22 cellular contexts compared by ENCODE assay signal in the genomic region with DNA sequence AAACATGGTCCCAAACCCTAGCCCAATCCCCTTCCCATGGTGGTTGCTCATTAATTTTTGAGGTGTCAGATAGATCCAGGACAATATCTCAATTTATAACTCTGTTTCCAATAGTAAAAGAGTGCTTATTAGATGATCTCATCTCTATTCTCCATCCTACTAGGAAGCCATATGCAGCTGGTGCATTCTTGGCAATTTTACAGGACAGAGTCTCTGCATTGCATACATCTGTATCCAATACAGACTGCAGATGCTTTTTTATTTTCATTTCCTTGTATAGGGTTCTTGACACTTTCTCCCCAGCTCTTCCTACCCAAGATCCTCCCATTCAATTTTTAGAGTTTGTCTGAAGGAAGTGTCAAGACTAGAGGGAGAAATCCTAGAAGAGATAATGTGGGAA.
DNase-seq lines count a peak whose midpoint lies in the region; ATAC-seq, FAIRE-seq and TF ChIP-seq lines count a peak whose summit lies in the region.
"Had no signal": no experiment of that assay in that cellular context is flagged by ENCODE, and none has a peak within 500 bp of the region (broad histone marks: within the 10 kb centered on the region; RNA-seq: fewer than 3 reads in every experiment).

No MANE protein-coding gene starts in this region.

- no peak for TF ChIP-seq POLR2A in endothelial cell of umbilical vein (IDR thresholded peaks at IDR 0.05; ENCODE audit: low read depth, low read length)

- dilution Hi-C loops in endothelial cell of umbilical vein (cut with MboI; ENCODE audit: extremely low pct_ligation_motif_present, low sequenced_read_pairs) = no loop called here

- H3K9ac ChIP-seq in endothelial cell of umbilical vein (replicated peaks; ENCODE audit: extremely low read depth, insufficient read depth, low read length) = no peak overlapping the region

- no peaks in the 10 kb centered on the region for H3K4me1 Mint-ChIP-seq in CD8-positive, alpha-beta memory T cell
- H3K4me1 Mint-ChIP-seq: CD14-positive monocyte; stimulated activated memory B cell treated with anti-CD40 and anti-IgM and Interleukin-4, amounts not matched to agents 10 μg/mL and 1 μg/mL and 100 μg/mL, for 72 hours had no signal

- CTCF ChIA-PET in endothelial cell of umbilical vein (lab: Charles Lee) = interaction anchor here (1.3 to 2.3 kb wide), 2 partner anchors 9 to 10 kb away, joined by 5 to 15 read pairs; no protein-coding TSS in a partner anchor
- CTCF ChIA-PET in CD8-positive, alpha-beta memory T cell (lab: Charles Lee) = interaction anchor here (1.4 kb wide), 1 partner anchor 11 kb away, joined by 3 read pairs; no protein-coding TSS in a partner anchor

- intact Hi-C loops in endothelial cell of umbilical vein (cut with micrococcal nuclease) = no loop called here

- H3K79me2 ChIP-seq in endothelial cell of umbilical vein (ENCODE audit: control insufficient read depth, insufficient read depth, low read length) = no peaks in the 10 kb centered on the region

- no peak for FAIRE-seq in endothelial cell of umbilical vein (lab: Jason Lieb, UNC)
- FAIRE-seq: endometrium, GM18507, HepG2 had no signal

- H3K4me2 ChIP-seq in endothelial cell of umbilical vein (ENCODE audit: insufficient read depth, low read length) = no peak overlapping the region

- H3K9me3 Mint-ChIP-seq in CD8-positive, alpha-beta memory T cell = peaks cover 0 to 7% (median 0%) of the 10 kb centered on the region in 5 donors

- BruUV-seq in endothelial cell of umbilical vein (replicated peaks; lab: Mats Ljungman, UMichigan) = no TSS peak

- H3K27ac Mint-ChIP-seq in CD8-positive, alpha-beta memory T cell = no peak overlapping the region
- H3K27ac Mint-ChIP-seq: CD14-positive monocyte; stimulated activated memory B cell treated with anti-CD40 and anti-IgM and Interleukin-4, amounts not matched to agents 10 μg/mL and 1 μg/mL and 100 μg/mL, for 72 hours had no signal

- no peak overlapping the region for H2AFZ ChIP-seq in endothelial cell of umbilical vein (ENCODE audit: low read depth, low read length)

- POLR2A ChIA-PET in endothelial cell of umbilical vein (lab: Charles Lee) = no interaction called here
- POLR2A ChIA-PET in CD8-positive, alpha-beta memory T cell (lab: Charles Lee) = no interaction called here

- ATAC-seq in HG03175 (IDR thresholded peaks at IDR 0.05; ENCODE audit: unreplicated experiment) (no peak), HG02759 (IDR thresholded peaks at IDR 0.05; ENCODE audit: unreplicated experiment) (no peak)
- ATAC-seq: HepG2; left cardiac atrium; PC-3; stimulated activated memory B cell treated with anti-CD40 and anti-IgM and Interleukin-4, amounts not matched to agents 10 μg/mL and 1 μg/mL and 100 μg/mL, for 72 hours had no signal

- peaks cover 31% of the 10 kb centered on the region for H3K4me1 ChIP-seq in endothelial cell of umbilical vein (ENCODE audit: control insufficient read depth, extremely low read depth, insufficient read depth, low read length)
- no peaks in the 10 kb centered on the region for H3K4me1 ChIP-seq in CD8-positive, alpha-beta memory T cell (ENCODE audit: insufficient read depth, low read length)

- H3K4me3 ChIP-seq in endothelial cell of umbilical vein (replicated peaks in 1 of 3; ENCODE audit: insufficient read depth in 1 of 3, low read depth in 1 of 3, low read length in 3 of 3) (no peak overlapping the region), skeletal muscle cell (ENCODE audit: low read depth, low read length) (no peak overlapping the region)
- no peak overlapping the region for H3K4me3 ChIP-seq in CD8-positive, alpha-beta memory T cell (ENCODE audit: low read length)

- no peak overlapping the region for H3K27ac ChIP-seq in endothelial cell of umbilical vein (ENCODE audit: insufficient read depth, low read depth, low read length)
- H3K27ac ChIP-seq in CD8-positive, alpha-beta memory T cell (ENCODE audit: low read depth, low read length) = no peak overlapping the region

- DNase-seq in DMS53 (lab: John Stamatoyannopoulos, UW) (peak; percentile 11), DMS53 treated with DMSO at 0.1 percent for 48 hours (lab: John Stamatoyannopoulos, UW; ENCODE audit: unreplicated experiment) (no peak), NCI-H69 (lab: John Stamatoyannopoulos, UW) (peak; percentile 91), endothelial cell of umbilical vein (ENCODE audit: low read depth, low spot score) (peak; percentile 36), skeletal muscle cell (ENCODE audit: low read depth) (peak; percentile 58)
- DNase-seq in CD8-positive, alpha-beta memory T cell = no peak
- DNase-seq: 8988T; activated CD4-positive, CD25-positive, alpha-beta regulatory T cell treated with anti-CD3 and anti-CD28 coated beads, Interleukin-2, amount 50 U/mL, for 72 hours; activated effector memory CD4-positive, alpha-beta T cell treated with Interleukin-2 at 50 U/mL for 16 hours; DMS153; left cardiac atrium; NCI-H146; NCI-H526; PC-3; T-helper 9 cell had no signal

- H3K27me3 Mint-ChIP-seq in CD8-positive, alpha-beta memory T cell = peaks cover 2 to 5% of the 10 kb centered on the region in 2 donors

- TF ChIP-seq CTCF in endothelial cell of umbilical vein (IDR thresholded peaks at IDR 0.05; ENCODE audit: extremely low read depth in 1 of 2, insufficient read depth in 1 of 2, low read depth in 1 of 2, low read length in 2 of 2) = no peak

- no peaks in the 10 kb centered on the region for H3K27me3 ChIP-seq in endothelial cell of umbilical vein (ENCODE audit: control insufficient read depth in 2 of 2, insufficient read depth in 2 of 2, low read length in 2 of 2)
- no peaks in the 10 kb centered on the region for H3K27me3 ChIP-seq in CD8-positive, alpha-beta memory T cell (ENCODE audit: insufficient read depth, low read length, poor library complexity, severe bottlenecking)

- no peak overlapping the region for H3K4me3 Mint-ChIP-seq in CD8-positive, alpha-beta memory T cell
- H3K4me3 Mint-ChIP-seq: CD14-positive monocyte; stimulated activated memory B cell treated with anti-CD40 and anti-IgM and Interleukin-4, amounts not matched to agents 10 μg/mL and 1 μg/mL and 100 μg/mL, for 72 hours had no signal

- H3K36me3 ChIP-seq in endothelial cell of umbilical vein (ENCODE audit: control insufficient read depth in 2 of 2, extremely low read depth in 1 of 2, insufficient read depth in 2 of 2, low read length in 2 of 2) = no peaks in the 10 kb centered on the region
- H3K36me3 ChIP-seq in CD8-positive, alpha-beta memory T cell (ENCODE audit: insufficient read depth, low read length) = no peaks in the 10 kb centered on the region

- no peaks in the 10 kb centered on the region for H3K36me3 Mint-ChIP-seq in CD8-positive, alpha-beta memory T cell
- H3K36me3 Mint-ChIP-seq: CD14-positive monocyte; stimulated activated memory B cell treated with anti-CD40 and anti-IgM and Interleukin-4, amounts not matched to agents 10 μg/mL and 1 μg/mL and 100 μg/mL, for 72 hours had no signal

- no peaks in the 10 kb centered on the region for H3K9me1 ChIP-seq in endothelial cell of umbilical vein (replicated peaks; ENCODE audit: control insufficient read depth, extremely low read depth, insufficient read depth, low read length)

- no peaks in the 10 kb centered on the region for H3K9me3 ChIP-seq in endothelial cell of umbilical vein (replicated peaks; ENCODE audit: control insufficient read depth, insufficient read depth, low read length)
- H3K9me3 ChIP-seq in CD8-positive, alpha-beta memory T cell (ENCODE audit: low read length) = no peaks in the 10 kb centered on the region

- H4K20me1 ChIP-seq in endothelial cell of umbilical vein (replicated peaks; ENCODE audit: control insufficient read depth, extremely low read depth, insufficient read depth, low read length) = no peaks in the 10 kb centered on the region

TF ChIP-seq in endothelial cell of umbilical vein, 7 proteins besides CTCF, POLR2A, EP300 and RAD21:
- TF ChIP-seq EZH2 (IDR thresholded peaks at IDR 0.05; ENCODE audit: borderline replicate concordance, low read depth, low read length, severe bottlenecking) = no peak
- TF ChIP-seq, protein P1, sequence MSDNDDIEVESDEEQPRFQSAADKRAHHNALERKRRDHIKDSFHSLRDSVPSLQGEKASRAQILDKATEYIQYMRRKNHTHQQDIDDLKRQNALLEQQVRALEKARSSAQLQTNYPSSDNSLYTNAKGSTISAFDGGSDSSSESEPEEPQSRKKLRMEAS (IDR thresholded peaks at IDR 0.05; ENCODE audit: insufficient read depth, insufficient read length) = no peak
- no peak for TF ChIP-seq FOS (IDR thresholded peaks at IDR 0.05; ENCODE audit: borderline replicate concordance, insufficient read depth, low read length)
- TF ChIP-seq GATA2 (IDR thresholded peaks at IDR 0.05; ENCODE audit: insufficient read depth, insufficient read length, low read depth, low read length) = no peak
- TF ChIP-seq MYC (IDR thresholded peaks at IDR 0.05; ENCODE audit: low read depth, low read length) = no peak
- no peak for TF ChIP-seq JUN (IDR thresholded peaks at IDR 0.05; ENCODE audit: borderline replicate concordance, insufficient read depth, insufficient read length, low read depth)
- TF ChIP-seq POLR2AphosphoS5 (IDR thresholded peaks at IDR 0.05; ENCODE audit: insufficient read depth, low read depth, low read length) = no peak

Comparison
In these comparisons a context has a peak if more than half of its experiments do, and no peak if none do; other contexts are left out.
1. DNase-seq: peak in DMS53 (single experiment), NCI-H69 (single experiment), endothelial cell of umbilical vein (single experiment) and skeletal muscle cell (single experiment); none in DMS53 treated with DMSO at 0.1 percent for 48 hours (single experiment) and CD8-positive, alpha-beta memory T cell (0 of 5).